In genomic region chr4:70901984-70902576, GRCh38 we compare ENCODE assay signal across 1 cellular context.
TF ChIP-seq lines count a peak whose summit lies in the region.

TSS of gene MOB1B (plus strand) at chr4:70902369. CDS start at chr4:70902537, 168 bp downstream.

TF ChIP-seq in HepG2, 621 proteins besides CTCF, POLR2A, EP300 and RAD21 (continued from another document and continues in another):
- peak; percentile 22; the same call in 1 of the 2 replicates for TF ChIP-seq ZNF142 (CRISPR knock-in tag; IDR thresholded peaks at IDR 0.05)
- no peak for TF ChIP-seq ZNF674 (CRISPR knock-in tag; IDR thresholded peaks at IDR 0.05; ENCODE audit: low read depth)
- TF ChIP-seq ZNF512 (CRISPR knock-in tag; IDR thresholded peaks at IDR 0.05) = no peak
- no peak for TF ChIP-seq ZKSCAN8 (CRISPR knock-in tag; IDR thresholded peaks at IDR 0.05; ENCODE audit: borderline replicate concordance)
- TF ChIP-seq GLMP (CRISPR knock-in tag; IDR thresholded peaks at IDR 0.05; ENCODE audit: borderline replicate concordance) = no peak
- peak; percentile 75; the same call in 1 of the 2 replicates for TF ChIP-seq DNMT1 (CRISPR knock-in tag; IDR thresholded peaks at IDR 0.05)
- no peak for TF ChIP-seq ZNF180 (CRISPR knock-in tag; IDR thresholded peaks at IDR 0.05; ENCODE audit: borderline replicate concordance, low read depth)
- no peak for TF ChIP-seq ZZZ3 (CRISPR knock-in tag; IDR thresholded peaks at IDR 0.05; ENCODE audit: borderline replicate concordance)
- TF ChIP-seq TBP (CRISPR knock-in tag; IDR thresholded peaks at IDR 0.05) = no peak
- TF ChIP-seq IKZF4 (CRISPR knock-in tag; IDR thresholded peaks at IDR 0.05; ENCODE audit: borderline replicate concordance, low read depth, not compliant biosample characterization) = peak; percentile 78
- peak; percentile 70; the same call in 1 of the 2 replicates for TF ChIP-seq REPIN1 (CRISPR knock-in tag; IDR thresholded peaks at IDR 0.05; ENCODE audit: borderline replicate concordance, low read depth)
- TF ChIP-seq ZNF605 (CRISPR knock-in tag; IDR thresholded peaks at IDR 0.05) = peak; percentile 61; the same call in 1 of the 2 replicates
- TF ChIP-seq MXD3 (CRISPR knock-in tag; IDR thresholded peaks at IDR 0.05) = peak; percentile 39; the same call in 1 of the 2 replicates
- no peak for TF ChIP-seq ARHGAP35 (CRISPR knock-in tag; IDR thresholded peaks at IDR 0.05; ENCODE audit: borderline replicate concordance)
- peak in 1 of 2 experiments; percentile 11; a peak in 1 of 4 replicates for TF ChIP-seq ATF4 (CRISPR knock-in tag; IDR thresholded peaks at IDR 0.05)
- no peak for TF ChIP-seq ZNF766 (CRISPR knock-in tag; IDR thresholded peaks at IDR 0.05; ENCODE audit: borderline replicate concordance)
- TF ChIP-seq ZNF232 (CRISPR knock-in tag; IDR thresholded peaks at IDR 0.05; ENCODE audit: borderline replicate concordance) = peak; percentile 75; the same call in 1 of the 2 replicates
- no peak; the same call in 1 of the 2 replicates for TF ChIP-seq SIX1 (CRISPR knock-in tag; IDR thresholded peaks at IDR 0.05; ENCODE audit: borderline replicate concordance)
- TF ChIP-seq SYNCRIP (IDR thresholded peaks at IDR 0.05; ENCODE audit: insufficient read depth, low read depth, low read length) = no peak
- no peak for TF ChIP-seq ATF1 (CRISPR knock-in tag; IDR thresholded peaks at IDR 0.05)
- TF ChIP-seq HDAC1 (CRISPR knock-in tag; IDR thresholded peaks at IDR 0.05) = peak; percentile 78
- TF ChIP-seq POGZ (CRISPR knock-in tag; IDR thresholded peaks at IDR 0.05) = peak; percentile 68
- TF ChIP-seq ZNF503 (CRISPR knock-in tag; IDR thresholded peaks at IDR 0.05) = no peak
- TF ChIP-seq KLF9 (CRISPR knock-in tag; IDR thresholded peaks at IDR 0.05; ENCODE audit: low read depth) = no peak
- peak; percentile 30; the same call in 1 of the 2 replicates for TF ChIP-seq KLF12 (CRISPR knock-in tag; IDR thresholded peaks at IDR 0.05; ENCODE audit: borderline replicate concordance)
- TF ChIP-seq ATF3 (CRISPR knock-in tag; IDR thresholded peaks at IDR 0.05) = no peak
- peak; percentile 76 for TF ChIP-seq KAT8 (CRISPR knock-in tag; IDR thresholded peaks at IDR 0.05)
- TF ChIP-seq ZBTB4 (CRISPR knock-in tag; IDR thresholded peaks at IDR 0.05; ENCODE audit: borderline replicate concordance) = 0 out of 2 replicates have a peak, but pooled peaks have one; percentile 49
- TF ChIP-seq RFXAP (CRISPR knock-in tag; IDR thresholded peaks at IDR 0.05; ENCODE audit: borderline replicate concordance) = no peak
- TF ChIP-seq ZNF17 (CRISPR knock-in tag; IDR thresholded peaks at IDR 0.05) = no peak
- TF ChIP-seq CBX2 (IDR thresholded peaks at IDR 0.05; ENCODE audit: low read depth, low read length) = no peak
- no peak for TF ChIP-seq CBX2 (CRISPR knock-in tag; IDR thresholded peaks at IDR 0.05; ENCODE audit: low read depth)
- no peak; the same call in 1 of the 2 replicates for TF ChIP-seq SOX5 (CRISPR knock-in tag; IDR thresholded peaks at IDR 0.05; ENCODE audit: borderline replicate concordance)
- TF ChIP-seq MTF1 (CRISPR knock-in tag; IDR thresholded peaks at IDR 0.05) = no peak
- TF ChIP-seq E2F2 (CRISPR knock-in tag; IDR thresholded peaks at IDR 0.05; ENCODE audit: borderline replicate concordance) = no peak
- TF ChIP-seq ZNF570 (CRISPR knock-in tag; IDR thresholded peaks at IDR 0.05; ENCODE audit: borderline replicate concordance) = no peak
- TF ChIP-seq RBFOX2 (IDR thresholded peaks at IDR 0.05; ENCODE audit: low read depth, low read length) = peak; percentile 71
- no peak for TF ChIP-seq PLSCR1 (CRISPR knock-in tag; IDR thresholded peaks at IDR 0.05; ENCODE audit: borderline replicate concordance)
- TF ChIP-seq MED1 (CRISPR knock-in tag; IDR thresholded peaks at IDR 0.05) = peak; percentile 52
- TF ChIP-seq POGK (CRISPR knock-in tag; conservative IDR thresholded peaks at IDR 0.05) = no peak
- TF ChIP-seq KLF16 (CRISPR knock-in tag; IDR thresholded peaks at IDR 0.05) = peak in 1 of 2 experiments; percentile 79; a peak in 2 of 4 replicates
- no peak for TF ChIP-seq ZNF703 (CRISPR knock-in tag; IDR thresholded peaks at IDR 0.05; ENCODE audit: borderline replicate concordance)
